17 cellular contexts compared by ENCODE assay signal in the genomic region with DNA sequence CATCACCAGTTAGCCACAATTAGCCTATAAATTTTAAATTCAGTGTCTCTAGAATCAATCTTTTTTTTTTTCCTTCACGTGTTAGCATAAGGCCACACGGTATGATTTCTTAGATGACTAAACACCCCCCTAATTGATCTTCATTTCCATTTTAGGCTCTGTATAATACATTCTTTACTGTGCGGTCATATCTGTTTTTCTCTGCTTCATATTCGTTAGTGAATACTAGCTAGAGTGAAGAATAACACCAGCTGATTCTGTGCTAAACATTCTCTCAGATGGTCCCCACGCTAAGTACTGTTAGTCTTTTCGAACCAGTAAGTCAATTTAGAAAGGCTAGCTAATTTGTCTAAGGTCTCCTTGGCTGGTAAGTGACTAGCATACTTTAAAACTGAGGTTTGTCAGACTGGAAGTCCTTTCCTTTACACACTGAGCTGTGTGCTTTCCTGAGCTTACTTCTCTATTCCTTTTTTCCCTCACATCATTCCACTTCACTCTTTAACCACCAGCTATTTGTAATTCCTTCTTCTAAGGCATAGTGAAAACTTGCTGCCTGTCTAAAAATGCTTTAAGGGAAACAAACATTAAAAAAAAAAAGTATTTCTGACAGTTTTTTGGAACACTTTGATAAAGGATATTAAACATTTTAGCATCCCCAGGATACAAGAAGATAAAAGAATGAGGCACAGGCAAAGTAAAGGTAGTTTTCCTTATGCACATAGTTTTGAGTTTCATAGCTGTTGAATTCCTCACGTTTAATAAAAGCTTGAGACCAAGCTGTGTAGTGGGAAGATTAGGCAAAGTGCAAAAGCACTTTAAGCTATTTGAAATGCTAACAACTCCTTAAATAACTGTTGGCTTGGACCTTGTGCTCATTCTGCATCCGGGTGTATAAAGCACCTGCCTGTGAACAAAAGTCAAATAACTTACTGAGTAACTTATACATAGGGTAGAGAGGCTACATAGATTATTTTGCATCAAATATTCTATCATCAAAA. TPM values are rescaled to one million over a fixed set of nuclear protein-coding genes. Genes with fewer than 3 reads are reported as not detected.
DNase-seq lines count a peak whose midpoint lies in the region; ATAC-seq and TF ChIP-seq lines count a peak whose summit lies in the region.
"Had no signal": no experiment of that assay in that cellular context is flagged by ENCODE, and none has a peak within 500 bp of the region (broad histone marks: within the 10 kb centered on the region; RNA-seq: fewer than 3 reads in every experiment).

No MANE protein-coding gene starts in this region.

- no peak overlapping the region for H3K27ac Mint-ChIP-seq in neural progenitor cell
- H3K27ac Mint-ChIP-seq: activated T-helper 1 cell treated with anti-CD3 and anti-CD28 coated beads, Interleukin-12 subunit alpha, Interleukin-12 subunit beta, Interleukin-2, Interleukin-4 antibody, amounts not matched to agents 30 ng/mL and 10 ng/mL and 1 ng/mL, durations not matched to agents 14 hours and 24 hours and 36 hours; natural killer cell; T-helper 1 cell treated with Interleukin-12 subunit alpha and Interleukin-12 subunit beta and Interleukin-4 antibody, amounts not matched to agents 30 μg/mL and 1 μg/mL, for 36 hours had no signal

- H3K4me3 Mint-ChIP-seq in neural progenitor cell, result no peak overlapping the region
- H3K4me3 Mint-ChIP-seq: activated T-helper 1 cell treated with anti-CD3 and anti-CD28 coated beads, Interleukin-12 subunit alpha, Interleukin-12 subunit beta, Interleukin-2, Interleukin-4 antibody, amounts not matched to agents 30 ng/mL and 10 ng/mL and 1 ng/mL, durations not matched to agents 14 hours and 24 hours and 36 hours; natural killer cell; T-helper 1 cell treated with Interleukin-12 subunit alpha and Interleukin-12 subunit beta and Interleukin-4 antibody, amounts not matched to agents 30 μg/mL and 1 μg/mL, for 36 hours had no signal

- H3K27me3 ChIP-seq in heart right ventricle (no peaks in the 10 kb centered on the region), neural progenitor cell (no peaks in the 10 kb centered on the region), upper lobe of right lung (no peaks in the 10 kb centered on the region)

- H3K4me2 ChIP-seq in neural progenitor cell, result no peak overlapping the region

- H4K20me1 ChIP-seq in neural progenitor cell (ENCODE audit: low read depth), result peaks cover 61% of the 10 kb centered on the region

- intact Hi-C loops in left ventricle myocardium superior (cut with micrococcal nuclease) (no loop called here), heart right ventricle (cut with DNase I) (no loop called here), upper lobe of right lung (cut with DNase I) (no loop called here)

- H3K9me3 ChIP-seq in heart right ventricle (no peaks in the 10 kb centered on the region), neural progenitor cell (ENCODE audit: low read depth) (no peaks in the 10 kb centered on the region), upper lobe of right lung (no peaks in the 10 kb centered on the region)

- H3K36me3 Mint-ChIP-seq in neural progenitor cell, result peaks cover 5% of the 10 kb centered on the region
- H3K36me3 Mint-ChIP-seq: natural killer cell had no signal

- WGBS in heart right ventricle, 2 donors, result 56 to 59% methylated on average over 8 of the region's 8 CpGs

- H3K27ac ChIP-seq in heart right ventricle (peak overlapping the region in 1 of 10 donors; percentile 18), neural progenitor cell (peak overlapping the region; percentile 52), upper lobe of right lung (no peak overlapping the region)
- H3K27ac ChIP-seq: HL-60, skin epidermis had no signal

- peaks cover 35% of the 10 kb centered on the region for H3K4me1 Mint-ChIP-seq in neural progenitor cell

- no peak overlapping the region for H3K9ac ChIP-seq in neural progenitor cell

- peaks cover 100% of the 10 kb centered on the region for H3K79me2 ChIP-seq in neural progenitor cell (ENCODE audit: low read depth)

- no peak overlapping the region for H2AFZ ChIP-seq in neural progenitor cell (replicated peaks)

- no peak for DNase-seq in left ventricle myocardium superior
- no peak for DNase-seq in heart right ventricle
- peak; percentile 13 for DNase-seq in fibroblast of mammary gland (ENCODE audit: low read depth)
- DNase-seq in neural progenitor cell (ENCODE audit: low spot score), result no peak
- no peak for DNase-seq in upper lobe of right lung
- DNase-seq in NCI-H748 (lab: John Stamatoyannopoulos, UW; ENCODE audit: unreplicated experiment), result no peak
- DNase-seq in NCI-H226, result no peak
- DNase-seq: activated CD4-positive, alpha-beta T cell treated with anti-CD3 and anti-CD28 coated beads, Interleukin-2, amount 50 U/mL, for 4 hours; effector CD4-positive, alpha-beta T cell; natural killer cell; NCI-H2029 treated with DMSO at 0.1 percent for 48 hours; NCI-H82 had no signal

- H3K4me3 ChIP-seq in heart right ventricle (no peak overlapping the region), fibroblast of mammary gland (ENCODE audit: control insufficient read depth, low read depth, low read length) (no peak overlapping the region), neural progenitor cell (no peak overlapping the region), upper lobe of right lung (no peak overlapping the region)
- H3K4me3 ChIP-seq: skin epidermis had no signal

- no peaks in the 10 kb centered on the region for H3K27me3 Mint-ChIP-seq in neural progenitor cell (ENCODE audit: insufficient read depth, low read depth)

- H3K4me1 ChIP-seq in heart right ventricle (peaks cover 0 to 48% (median 31%) of the 10 kb centered on the region in 9 donors), neural progenitor cell (peaks cover 39% of the 10 kb centered on the region), upper lobe of right lung (peaks cover 43% of the 10 kb centered on the region)

- no peaks in the 10 kb centered on the region for H3K9me3 Mint-ChIP-seq in neural progenitor cell
- H3K9me3 Mint-ChIP-seq: activated T-helper 1 cell treated with anti-CD3 and anti-CD28 coated beads, Interleukin-12 subunit alpha, Interleukin-12 subunit beta, Interleukin-2, Interleukin-4 antibody, amounts not matched to agents 30 ng/mL and 10 ng/mL and 1 ng/mL, durations not matched to agents 14 hours and 24 hours and 36 hours; natural killer cell; T-helper 1 cell treated with Interleukin-12 subunit alpha and Interleukin-12 subunit beta and Interleukin-4 antibody, amounts not matched to agents 30 μg/mL and 1 μg/mL, for 36 hours had no signal

- ATAC-seq in left ventricle myocardium superior, result peak; percentile 49
- ATAC-seq in heart right ventricle, result no peak
- ATAC-seq in upper lobe of right lung, result peak; percentile 61
- ATAC-seq in HG03354 (IDR thresholded peaks at IDR 0.05; ENCODE audit: poor library complexity, severe bottlenecking, unreplicated experiment), result no peak
- ATAC-seq: natural killer cell had no signal

- TF ChIP-seq CTCF in heart right ventricle (IDR thresholded peaks at IDR 0.05) (no peak), fibroblast of mammary gland (conservative IDR thresholded peaks at IDR 0.05; ENCODE audit: control insufficient read depth, insufficient read depth, low read depth, low read length) (no peak), neural progenitor cell (IDR thresholded peaks at IDR 0.05) (no peak), upper lobe of right lung (IDR thresholded peaks at IDR 0.05) (no peak)

- H3F3A ChIP-seq in neural progenitor cell (ENCODE audit: low read depth), result no peaks in the 10 kb centered on the region

- H3K36me3 ChIP-seq in heart right ventricle (peaks cover 0 to 5% (median 0%) of the 10 kb centered on the region in 9 donors), neural progenitor cell (peaks cover 3% of the 10 kb centered on the region), upper lobe of right lung (no peaks in the 10 kb centered on the region)

RNA-seq across cellular contexts. Expression of gene ZFAND6, which starts 17.1 kb away (rescaled TPM):
- total RNA-seq in left ventricle myocardium superior (67.6 TPM), heart right ventricle (10 to 100 TPM; 65.9 to 89.5 (median 75.7) TPM), neural progenitor cell (ENCODE audit: low replicate concordance) (221 and 329 TPM in 2 replicates), upper lobe of right lung (79.5 TPM)
- polyA plus RNA-seq in heart right ventricle, result 10 to 100 TPM; 34.5 to 70.7 TPM

Comparison
In these comparisons a context has a peak if more than half of its experiments do, and no peak if none do; other contexts are left out.
1. ATAC-seq: peak in left ventricle myocardium superior (single experiment) and upper lobe of right lung (single experiment); none in heart right ventricle (0 of 8) and HG03354 (single experiment).